In genomic region chr11:99069831-99070444, GRCh38 we compare ENCODE assay signal across 8 cellular contexts. TPM values are rescaled to one million over a fixed set of nuclear protein-coding genes. Genes with fewer than 3 reads are reported as not detected.
DNase-seq lines count a peak whose midpoint lies in the region; ATAC-seq, FAIRE-seq and TF ChIP-seq lines count a peak whose summit lies in the region.

No MANE protein-coding gene starts in this region.

- H3K27me3 Mint-ChIP-seq in T-helper 17 cell, result no peaks in the 10 kb centered on the region

- H3K4me1 ChIP-seq in neuronal stem cell (ENCODE audit: control insufficient read depth in 2 of 2, insufficient read depth in 1 of 2, low read depth in 1 of 2, low read length in 2 of 2), result peaks cover 0 to 5% of the 10 kb centered on the region in 2 donors

- H3K27ac Mint-ChIP-seq in T-helper 17 cell, result no peak overlapping the region

- H3K36me3 ChIP-seq in neuronal stem cell (replicated peaks in 1 of 2; ENCODE audit: control insufficient read depth in 2 of 2, insufficient read depth in 2 of 2, low read length in 2 of 2), result no peaks in the 10 kb centered on the region

- no peak for FAIRE-seq in frontal cortex (lab: Jason Lieb, UNC)

- no peak overlapping the region for H2BK15ac ChIP-seq in neuronal stem cell (ENCODE audit: low read length)

- H4K91ac ChIP-seq in neuronal stem cell (ENCODE audit: low read depth, low read length, poor library complexity), result no peak overlapping the region

- H3K4me1 Mint-ChIP-seq in T-helper 17 cell, result no peaks in the 10 kb centered on the region

- H2BK12ac ChIP-seq in neuronal stem cell (ENCODE audit: low read length), result no peak overlapping the region

- H3K9ac ChIP-seq in neuronal stem cell (ENCODE audit: low read depth, low read length, poor library complexity), result no peak overlapping the region

- TF ChIP-seq CTCF in epithelial cell of esophagus (IDR thresholded peaks at IDR 0.05; ENCODE audit: insufficient read depth, low read depth, low read length, missing control alignments), result no peak

- H3K4me3 ChIP-seq in epithelial cell of esophagus (ENCODE audit: low read length), result peak overlapping the region; percentile 16
- no peak overlapping the region for H3K4me3 ChIP-seq in neuronal stem cell (ENCODE audit: low read length in 2 of 2)

- peak; percentile 24 for DNase-seq in Ammon's horn (ENCODE audit: low spot score)
- DNase-seq in NOMO-1 (lab: John Stamatoyannopoulos, UW; ENCODE audit: unreplicated experiment in 2 of 2), result peak; percentile 6 to 40
- peak; percentile 23 for DNase-seq in epithelial cell of esophagus (ENCODE audit: low read depth)
- DNase-seq in neuronal stem cell (ENCODE audit: low spot score), result peak; percentile 31
- DNase-seq in frontal cortex (ENCODE audit: low spot score in 2 of 2), result no peak
- no peak for DNase-seq in T-helper 17 cell

- ATAC-seq in GM18873 (IDR thresholded peaks at IDR 0.05; ENCODE audit: low FRiP score, unreplicated experiment), result peak; percentile 84
- ATAC-seq in HG03095 (IDR thresholded peaks at IDR 0.05; ENCODE audit: unreplicated experiment), result peak; percentile 71
- no peak for ATAC-seq in T-helper 17 cell

- H3K27me3 ChIP-seq in neuronal stem cell (ENCODE audit: control insufficient read depth in 3 of 3, insufficient read depth in 3 of 3, low read depth in 1 of 3, low read length in 3 of 3), result no peaks in the 10 kb centered on the region

- no peak overlapping the region for H2AK5ac ChIP-seq in neuronal stem cell (ENCODE audit: low read depth, low read length)

- no peaks in the 10 kb centered on the region for H3K36me3 Mint-ChIP-seq in T-helper 17 cell (ENCODE audit: low read depth)

- H2AFZ ChIP-seq in neuronal stem cell (ENCODE audit: low read length), result peak overlapping the region; percentile 75

- no peak overlapping the region for H3K4ac ChIP-seq in neuronal stem cell (ENCODE audit: low read length)

- no peak overlapping the region for H3K27ac ChIP-seq in neuronal stem cell (replicated peaks; ENCODE audit: low read length)

- no peaks in the 10 kb centered on the region for H3K9me3 ChIP-seq in neuronal stem cell (replicated peaks in 1 of 2; ENCODE audit: control insufficient read depth in 2 of 2, insufficient read depth in 1 of 2, low read depth in 1 of 2, low read length in 2 of 2)
- no peaks in the 10 kb centered on the region for H3K9me3 ChIP-seq in T-helper 17 cell (ENCODE audit: control insufficient read depth, low read length, poor library complexity, severe bottlenecking)

- no peak overlapping the region for H3K23ac ChIP-seq in neuronal stem cell (ENCODE audit: low read depth, low read length, poor library complexity)

- no peak overlapping the region for H2BK5ac ChIP-seq in neuronal stem cell (ENCODE audit: low read length)

- no peak overlapping the region for H4K8ac ChIP-seq in neuronal stem cell (ENCODE audit: low read depth, low read length)

- WGBS in neuronal stem cell (ENCODE audit: extremely low coverage in 2 of 2, insufficient read length in 2 of 2, insufficient replicate concordance in 1 of 2), 2 donors, result no CpG with 5 or more reads among the region's 8 CpGs

- no peak overlapping the region for H3K4me3 Mint-ChIP-seq in T-helper 17 cell

- H3K4me2 ChIP-seq in neuronal stem cell (ENCODE audit: insufficient read depth, low read length, poor library complexity, severe bottlenecking), result no peak overlapping the region

- H3K18ac ChIP-seq in neuronal stem cell (ENCODE audit: low read length), result no peak overlapping the region

- no peak overlapping the region for H3K14ac ChIP-seq in neuronal stem cell (ENCODE audit: low read length)

- no peaks in the 10 kb centered on the region for H3K79me1 ChIP-seq in neuronal stem cell (ENCODE audit: low read depth, low read length)

- no peak overlapping the region for H2BK120ac ChIP-seq in neuronal stem cell (ENCODE audit: low read depth, low read length)

RNA-seq across cellular contexts. Expression of gene CNTN5, which starts 49.2 kb away (rescaled TPM):
- polyA plus RNA-seq in neuronal stem cell (2013, experiment 1 of 2), result 0.07 TPM
- 0.06 TPM for polyA plus RNA-seq in neuronal stem cell (2013, experiment 2 of 2)
- total RNA-seq in frontal cortex (17.9 TPM), T-helper 17 cell (not detected)

Comparison
In these comparisons a context has a peak if more than half of its experiments do, and no peak if none do; other contexts are left out.
1. DNase-seq: peak in Ammon's horn (single experiment), NOMO-1 (2 of 2), epithelial cell of esophagus (single experiment) and neuronal stem cell (single experiment); none in frontal cortex (0 of 2) and T-helper 17 cell (0 of 3).
2. RNA of gene CNTN5, which starts 49.2 kb away (total RNA-seq): 17.9 TPM in frontal cortex (single experiment); not detected in T-helper 17 cell; every median in the first group is over 10 times any median in the second.